Comparison of ENCODE assay signal across 28 cellular contexts in genomic region chr9:108680946-108681345, GRCh38.
"Had no signal": no experiment of that assay in that cellular context is flagged by ENCODE, and none has a peak within 500 bp of the region (broad histone marks: within the 10 kb centered on the region; RNA-seq: fewer than 3 reads in every experiment).

No MANE protein-coding gene starts in this region.

- H3K27ac Mint-ChIP-seq: naive thymus-derived CD4-positive, alpha-beta T cell; natural killer cell; nephron; progenitor cell of endocrine pancreas; stimulated activated effector memory CD8-positive, alpha-beta T cell treated with anti-CD3 and anti-CD28 coated beads, Interleukin-12 subunit alpha, Interleukin-12 subunit beta, amount 100 ng/mL, for 72 hours; stimulated activated naive B cell treated with anti-CD40 and anti-IgM and Interleukin-4, amounts not matched to agents 10 μg/mL and 1 μg/mL and 100 μg/mL, for 72 hours; stimulated activated naive CD8-positive, alpha-beta T cell treated with anti-CD3 and anti-CD28 coated beads, Interleukin-15, Interleukin-2, amounts not matched to agents 100 ng/mL and 50 ng/mL, for 24 hours had no signal

- H3K4me3 ChIP-seq: ovary, right lobe of liver, sigmoid colon, stomach, thoracic aorta, thyroid gland, tibial nerve, upper lobe of left lung had no signal

- H3K27me3 ChIP-seq: neutrophil, ovary, right lobe of liver, sigmoid colon, stomach, thyroid gland, tibial nerve, upper lobe of left lung had no signal

- H3K4me1 Mint-ChIP-seq: naive thymus-derived CD4-positive, alpha-beta T cell; natural killer cell; nephron; stimulated activated effector memory CD8-positive, alpha-beta T cell treated with anti-CD3 and anti-CD28 coated beads, Interleukin-12 subunit alpha, Interleukin-12 subunit beta, amount 100 ng/mL, for 72 hours; stimulated activated naive B cell treated with anti-CD40 and anti-IgM and Interleukin-4, amounts not matched to agents 10 μg/mL and 1 μg/mL and 100 μg/mL, for 72 hours had no signal

- H3K4me3 Mint-ChIP-seq: naive thymus-derived CD4-positive, alpha-beta T cell; natural killer cell; nephron; stimulated activated effector memory CD8-positive, alpha-beta T cell treated with anti-CD3 and anti-CD28 coated beads, Interleukin-12 subunit alpha, Interleukin-12 subunit beta, amount 100 ng/mL, for 72 hours; stimulated activated naive B cell treated with anti-CD40 and anti-IgM and Interleukin-4, amounts not matched to agents 10 μg/mL and 1 μg/mL and 100 μg/mL, for 72 hours; stimulated activated naive CD8-positive, alpha-beta T cell treated with anti-CD3 and anti-CD28 coated beads, Interleukin-15, Interleukin-2, amounts not matched to agents 100 ng/mL and 50 ng/mL, for 24 hours had no signal

- H3K36me3 Mint-ChIP-seq: naive thymus-derived CD4-positive, alpha-beta T cell; natural killer cell; stimulated activated effector memory CD8-positive, alpha-beta T cell treated with anti-CD3 and anti-CD28 coated beads, Interleukin-12 subunit alpha, Interleukin-12 subunit beta, amount 100 ng/mL, for 72 hours had no signal

- H3K27ac ChIP-seq: neutrophil, ovary, parathyroid adenoma, right lobe of liver, sigmoid colon, stomach, thoracic aorta, thyroid gland, tibial nerve, upper lobe of left lung had no signal

- H3K9me3 Mint-ChIP-seq: nephron had no signal

- DNase-seq: naive thymus-derived CD4-positive, alpha-beta T cell; natural killer cell; nucleus accumbens; ovary; posterior cingulate gyrus; retina; right cardiac atrium; right lobe of liver; sigmoid colon; small intestine; stimulated activated CD4-positive, alpha-beta T cell treated with anti-CD3 and anti-CD28 coated beads, Interleukin-15, amount 100 ng/mL, for 24 hours; stimulated activated CD4-positive, alpha-beta T cell treated with anti-CD3 and anti-CD28 coated beads, Interleukin-2, amount 100 ng/mL, for 24 hours; stimulated activated CD4-positive, alpha-beta T cell treated with anti-CD3 and anti-CD28 coated beads, Interleukin-2, amount 100 ng/mL, for 48 hours; stimulated activated CD4-positive, alpha-beta T cell treated with anti-CD3 and anti-CD28 coated beads, Interleukin-4, amount 100 ng/mL, for 24 hours; stimulated activated naive B cell treated with anti-CD40 and anti-IgM and Interleukin-4, amounts not matched to agents 10 μg/mL and 1 μg/mL and 100 μg/mL, for 72 hours; stimulated activated naive CD4-positive, alpha-beta T cell treated with Interleukin-2 at 50 U/mL for 16 hours; stomach; thyroid gland; trophoblast cell; upper lobe of left lung had no signal

- H3K27me3 Mint-ChIP-seq: stimulated activated naive B cell treated with anti-CD40 and anti-IgM and Interleukin-4, amounts not matched to agents 10 μg/mL and 1 μg/mL and 100 μg/mL, for 72 hours; stimulated activated naive CD8-positive, alpha-beta T cell treated with anti-CD3 and anti-CD28 coated beads, Interleukin-15, Interleukin-2, amounts not matched to agents 100 ng/mL and 50 ng/mL, for 24 hours had no signal

- H3K36me3 ChIP-seq: neutrophil, ovary, right lobe of liver, sigmoid colon, stomach, thoracic aorta, thyroid gland, tibial nerve, upper lobe of left lung had no signal

- H3K9me3 ChIP-seq: neutrophil, ovary, right lobe of liver, thoracic aorta, thyroid gland, tibial nerve had no signal

- H3K4me1 ChIP-seq: parathyroid adenoma, right lobe of liver, sigmoid colon, stomach, thyroid gland, tibial nerve, upper lobe of left lung had no signal

- ATAC-seq: naive thymus-derived CD4-positive, alpha-beta T cell; natural killer cell; right cardiac atrium; right lobe of liver; stimulated activated effector memory CD8-positive, alpha-beta T cell treated with anti-CD3 and anti-CD28 coated beads, Interleukin-12 subunit alpha, Interleukin-12 subunit beta, amount 100 ng/mL, for 72 hours; stimulated activated naive B cell treated with anti-CD40 and anti-IgM and Interleukin-4, amounts not matched to agents 10 μg/mL and 1 μg/mL and 100 μg/mL, for 72 hours had no signal
